In the genomic region with DNA sequence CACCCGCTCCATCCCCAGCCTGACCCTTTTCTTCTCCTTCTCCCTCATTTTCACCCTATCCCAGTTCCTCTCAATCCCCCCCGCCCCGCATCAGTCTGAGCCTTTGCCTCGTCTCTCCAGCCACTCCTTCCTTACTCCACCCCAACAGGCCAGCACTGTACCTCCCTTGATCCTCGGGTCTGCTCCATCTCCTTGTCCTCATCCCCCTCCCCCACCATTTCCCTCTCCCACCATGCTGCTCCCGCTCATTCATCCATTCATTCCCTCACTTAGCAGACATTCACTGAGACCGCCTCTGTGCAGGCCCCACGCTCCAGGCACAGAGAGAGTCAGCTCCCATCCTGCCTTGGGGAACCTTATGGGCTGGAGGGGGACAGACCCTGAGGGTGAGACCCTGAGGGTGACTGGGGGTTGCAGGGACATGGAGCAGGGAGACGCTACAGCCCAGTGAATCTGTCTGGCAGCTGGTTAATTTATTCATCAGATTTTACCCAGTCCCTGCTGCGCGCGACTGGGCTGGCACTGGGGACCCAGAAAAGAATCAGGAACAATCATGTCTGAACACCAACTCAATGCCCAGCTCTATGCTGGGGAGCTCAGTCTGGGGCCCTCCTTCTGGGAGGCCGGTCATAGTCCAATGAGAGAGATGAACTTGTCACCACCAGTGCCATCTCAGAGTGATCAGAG, we compare ENCODE assay signal across 1 cellular context.
TF ChIP-seq lines count a peak whose summit lies in the region.

No MANE protein-coding gene starts in this region.

TF ChIP-seq in IMR-90, 13 proteins besides CTCF, POLR2A, EP300 and RAD21:
- TF ChIP-seq, protein P1, sequence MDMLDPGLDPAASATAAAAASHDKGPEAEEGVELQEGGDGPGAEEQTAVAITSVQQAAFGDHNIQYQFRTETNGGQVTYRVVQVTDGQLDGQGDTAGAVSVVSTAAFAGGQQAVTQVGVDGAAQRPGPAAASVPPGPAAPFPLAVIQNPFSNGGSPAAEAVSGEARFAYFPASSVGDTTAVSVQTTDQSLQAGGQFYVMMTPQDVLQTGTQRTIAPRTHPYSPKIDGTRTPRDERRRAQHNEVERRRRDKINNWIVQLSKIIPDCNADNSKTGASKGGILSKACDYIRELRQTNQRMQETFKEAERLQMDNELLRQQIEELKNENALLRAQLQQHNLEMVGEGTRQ (IDR thresholded peaks at IDR 0.05; ENCODE audit: low read depth, low read length) = no peak
- TF ChIP-seq RCOR1 (IDR thresholded peaks at IDR 0.05; ENCODE audit: insufficient replicate concordance, low read length) (no peak), FOS (IDR thresholded peaks at IDR 0.05; ENCODE audit: low read depth, low read length) (no peak), MAFK (IDR thresholded peaks at IDR 0.05; ENCODE audit: low read depth, low read length) (no peak), NFE2L2 (IDR thresholded peaks at IDR 0.05; ENCODE audit: low read depth, low read length) (no peak), MAZ (IDR thresholded peaks at IDR 0.05; ENCODE audit: borderline replicate concordance, low read depth, low read length) (no peak), CHD1 (IDR thresholded peaks at IDR 0.05; ENCODE audit: low read depth, low read length) (no peak), MXI1 (IDR thresholded peaks at IDR 0.05; ENCODE audit: borderline replicate concordance, low read depth, low read length) (no peak), CEBPB (IDR thresholded peaks at IDR 0.05; ENCODE audit: low read depth, low read length) (no peak), BHLHE40 (IDR thresholded peaks at IDR 0.05; ENCODE audit: low read depth, low read length) (no peak), SMC3 (IDR thresholded peaks at IDR 0.05; ENCODE audit: low read depth, low read length) (no peak), RFX5 (IDR thresholded peaks at IDR 0.05; ENCODE audit: low read depth, low read length) (no peak)
- TF ChIP-seq, protein P2, sequence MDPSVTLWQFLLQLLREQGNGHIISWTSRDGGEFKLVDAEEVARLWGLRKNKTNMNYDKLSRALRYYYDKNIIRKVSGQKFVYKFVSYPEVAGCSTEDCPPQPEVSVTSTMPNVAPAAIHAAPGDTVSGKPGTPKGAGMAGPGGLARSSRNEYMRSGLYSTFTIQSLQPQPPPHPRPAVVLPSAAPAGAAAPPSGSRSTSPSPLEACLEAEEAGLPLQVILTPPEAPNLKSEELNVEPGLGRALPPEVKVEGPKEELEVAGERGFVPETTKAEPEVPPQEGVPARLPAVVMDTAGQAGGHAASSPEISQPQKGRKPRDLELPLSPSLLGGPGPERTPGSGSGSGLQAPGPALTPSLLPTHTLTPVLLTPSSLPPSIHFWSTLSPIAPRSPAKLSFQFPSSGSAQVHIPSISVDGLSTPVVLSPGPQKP (IDR thresholded peaks at IDR 0.05; ENCODE audit: borderline replicate concordance, low read depth, low read length) = no peak
